ENCODE assay signal across 8 cellular contexts in the genomic region with DNA sequence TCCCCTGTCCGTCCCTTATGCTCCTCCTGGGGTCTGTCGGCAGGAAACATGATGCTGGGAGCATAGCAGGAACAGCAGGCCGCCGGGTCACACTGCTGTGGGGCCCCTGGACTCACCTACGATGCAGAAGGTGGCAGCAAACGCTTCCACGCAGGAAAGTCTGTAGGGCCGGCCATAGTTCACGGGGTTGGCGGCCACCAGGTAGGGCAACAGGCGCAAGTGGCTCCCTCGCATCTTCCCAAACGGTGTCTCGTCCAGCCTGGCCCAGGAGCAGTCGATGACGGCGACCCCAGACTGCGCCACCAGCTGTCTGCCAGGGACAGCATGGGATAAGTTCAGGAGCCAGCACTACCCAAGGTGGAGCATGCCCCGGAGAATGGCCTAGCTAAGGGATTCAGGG. TPM values are rescaled to one million over a fixed set of nuclear protein-coding genes. Genes with fewer than 3 reads are reported as not detected.
DNase-seq lines count a peak whose midpoint lies in the region; ATAC-seq and TF ChIP-seq lines count a peak whose summit lies in the region.

No MANE protein-coding gene starts in this region.

- H3K4me3 ChIP-seq in HFF-Myc (replicated peaks; ENCODE audit: low read depth, low read length) = peak overlapping the region; percentile 96
- H3K4me3 ChIP-seq in iPS-18a (ENCODE audit: low read length) = peak overlapping the region; percentile 89

- peak overlapping the region; percentile 34 for H3K27ac Mint-ChIP-seq in activated CD8-positive, alpha-beta T cell treated with anti-CD3 and anti-CD28 coated beads for 36 hours
- H3K27ac Mint-ChIP-seq in stimulated activated memory B cell treated with anti-CD40 and anti-IgM and Interleukin-4, amounts not matched to agents 10 μg/mL and 1 μg/mL and 100 μg/mL, for 72 hours = peak overlapping the region; percentile 71

- no peak overlapping the region for H3K27ac ChIP-seq in iPS-18a (ENCODE audit: low read length)

- no peaks in the 10 kb centered on the region for H3K9me3 Mint-ChIP-seq in activated CD8-positive, alpha-beta T cell treated with anti-CD3 and anti-CD28 coated beads for 36 hours
- H3K9me3 Mint-ChIP-seq in stimulated activated memory B cell treated with anti-CD40 and anti-IgM and Interleukin-4, amounts not matched to agents 10 μg/mL and 1 μg/mL and 100 μg/mL, for 72 hours = no peaks in the 10 kb centered on the region

- H3K27me3 Mint-ChIP-seq in activated CD8-positive, alpha-beta T cell treated with anti-CD3 and anti-CD28 coated beads for 36 hours = no peaks in the 10 kb centered on the region
- no peaks in the 10 kb centered on the region for H3K27me3 Mint-ChIP-seq in stimulated activated memory B cell treated with anti-CD40 and anti-IgM and Interleukin-4, amounts not matched to agents 10 μg/mL and 1 μg/mL and 100 μg/mL, for 72 hours

- H3K27me3 ChIP-seq in iPS-18a (ENCODE audit: control insufficient read depth, insufficient read depth, low read length) = no peaks in the 10 kb centered on the region

- no peak for ATAC-seq in activated CD8-positive, alpha-beta T cell treated with anti-CD3 and anti-CD28 coated beads for 36 hours
- ATAC-seq in stimulated activated memory B cell treated with anti-CD40 and anti-IgM and Interleukin-4, amounts not matched to agents 10 μg/mL and 1 μg/mL and 100 μg/mL, for 72 hours = no peak

- H3K4me3 Mint-ChIP-seq in activated CD8-positive, alpha-beta T cell treated with anti-CD3 and anti-CD28 coated beads for 36 hours = peak overlapping the region; percentile 77
- H3K4me3 Mint-ChIP-seq in stimulated activated memory B cell treated with anti-CD40 and anti-IgM and Interleukin-4, amounts not matched to agents 10 μg/mL and 1 μg/mL and 100 μg/mL, for 72 hours = peak overlapping the region; percentile 85

- peak overlapping the region; percentile 39 for H3K9ac ChIP-seq in iPS-18a (ENCODE audit: low read length)

- CTCF ChIA-PET in activated CD8-positive, alpha-beta T cell treated with anti-CD3 and anti-CD28 coated beads for 36 hours (lab: Charles Lee) = interaction anchor here (1.5 kb wide), 1 partner anchor 13 kb away, joined by 4 read pairs; no protein-coding TSS in a partner anchor

- H3K4me1 ChIP-seq in iPS-18a (ENCODE audit: control insufficient read depth, low read depth, low read length) = peaks cover 3% of the 10 kb centered on the region

- H3K36me3 ChIP-seq in iPS-18a (ENCODE audit: control insufficient read depth, low read depth, low read length) = peaks cover 13% of the 10 kb centered on the region

- POLR2A ChIA-PET in activated CD8-positive, alpha-beta T cell treated with anti-CD3 and anti-CD28 coated beads for 36 hours (lab: Charles Lee) = interaction anchor here (0.6 to 1.2 kb wide), 3 partner anchors 70 to 579 kb away, joined by 3 to 4 read pairs (median 3); partner anchors contain the start of gene UQCC4

- peaks cover 8% of the 10 kb centered on the region for H3K36me3 Mint-ChIP-seq in activated CD8-positive, alpha-beta T cell treated with anti-CD3 and anti-CD28 coated beads for 36 hours (ENCODE audit: low read depth)
- H3K36me3 Mint-ChIP-seq in stimulated activated memory B cell treated with anti-CD40 and anti-IgM and Interleukin-4, amounts not matched to agents 10 μg/mL and 1 μg/mL and 100 μg/mL, for 72 hours = peaks cover 25% of the 10 kb centered on the region

- no peaks in the 10 kb centered on the region for H3K9me3 ChIP-seq in iPS-18a (ENCODE audit: control insufficient read depth, low read depth, low read length)

- intact Hi-C loops in activated CD8-positive, alpha-beta T cell treated with anti-CD3 and anti-CD28 coated beads for 36 hours (cut with micrococcal nuclease) = no loop called here

- DNase-seq in HFF-Myc (ENCODE audit: extremely low read depth, low read depth) (no peak), HK-2 (ENCODE audit: unreplicated experiment) (no peak), medulla oblongata (ENCODE audit: extremely low spot score) (no peak), kidney glomerular epithelial cell (lab: John Stamatoyannopoulos, UW) (no peak), mesenteric fat pad (ENCODE audit: low spot score) (no peak)
- no peak for DNase-seq in activated CD8-positive, alpha-beta T cell treated with anti-CD3 and anti-CD28 coated beads for 36 hours

- H3K4me1 Mint-ChIP-seq in activated CD8-positive, alpha-beta T cell treated with anti-CD3 and anti-CD28 coated beads for 36 hours (ENCODE audit: low read depth) = peaks cover 29% of the 10 kb centered on the region
- H3K4me1 Mint-ChIP-seq in stimulated activated memory B cell treated with anti-CD40 and anti-IgM and Interleukin-4, amounts not matched to agents 10 μg/mL and 1 μg/mL and 100 μg/mL, for 72 hours = peaks cover 54% of the 10 kb centered on the region

- no peak for TF ChIP-seq CTCF in HFF-Myc (IDR thresholded peaks at IDR 0.05; ENCODE audit: low read depth, low read length, missing control alignments)
- no peak for TF ChIP-seq CTCF in activated CD8-positive, alpha-beta T cell treated with anti-CD3 and anti-CD28 coated beads for 36 hours (IDR thresholded peaks at IDR 0.05)

RNA-seq across cellular contexts. Expression of gene TSR3, which starts 1.0 kb away (rescaled TPM):
- total RNA-seq in activated CD8-positive, alpha-beta T cell treated with anti-CD3 and anti-CD28 coated beads for 36 hours = 10 to 100 TPM; 54.7 to 57.4 TPM
- total RNA-seq in mesenteric fat pad = 58.2 TPM

RNA-seq across cellular contexts. Expression of gene GNPTG, which starts 1.0 kb away (rescaled TPM):
- 10 to 100 TPM; 17.3 to 19.2 TPM for total RNA-seq in activated CD8-positive, alpha-beta T cell treated with anti-CD3 and anti-CD28 coated beads for 36 hours
- total RNA-seq in mesenteric fat pad = 72.1 TPM

RNA-seq across cellular contexts. Expression of gene BAIAP3, which starts 17.2 kb away (rescaled TPM):
- under 1 TPM; 0.27 to 0.68 TPM for total RNA-seq in activated CD8-positive, alpha-beta T cell treated with anti-CD3 and anti-CD28 coated beads for 36 hours
- 1.3 TPM for total RNA-seq in mesenteric fat pad

RNA-seq across cellular contexts. Expression of gene UBE2I, which starts 41.3 kb away (rescaled TPM):
- total RNA-seq in activated CD8-positive, alpha-beta T cell treated with anti-CD3 and anti-CD28 coated beads for 36 hours = 100 to 1,000 TPM; 245 to 254 TPM
- total RNA-seq in mesenteric fat pad = 91.9 TPM
